In the genomic region with DNA sequence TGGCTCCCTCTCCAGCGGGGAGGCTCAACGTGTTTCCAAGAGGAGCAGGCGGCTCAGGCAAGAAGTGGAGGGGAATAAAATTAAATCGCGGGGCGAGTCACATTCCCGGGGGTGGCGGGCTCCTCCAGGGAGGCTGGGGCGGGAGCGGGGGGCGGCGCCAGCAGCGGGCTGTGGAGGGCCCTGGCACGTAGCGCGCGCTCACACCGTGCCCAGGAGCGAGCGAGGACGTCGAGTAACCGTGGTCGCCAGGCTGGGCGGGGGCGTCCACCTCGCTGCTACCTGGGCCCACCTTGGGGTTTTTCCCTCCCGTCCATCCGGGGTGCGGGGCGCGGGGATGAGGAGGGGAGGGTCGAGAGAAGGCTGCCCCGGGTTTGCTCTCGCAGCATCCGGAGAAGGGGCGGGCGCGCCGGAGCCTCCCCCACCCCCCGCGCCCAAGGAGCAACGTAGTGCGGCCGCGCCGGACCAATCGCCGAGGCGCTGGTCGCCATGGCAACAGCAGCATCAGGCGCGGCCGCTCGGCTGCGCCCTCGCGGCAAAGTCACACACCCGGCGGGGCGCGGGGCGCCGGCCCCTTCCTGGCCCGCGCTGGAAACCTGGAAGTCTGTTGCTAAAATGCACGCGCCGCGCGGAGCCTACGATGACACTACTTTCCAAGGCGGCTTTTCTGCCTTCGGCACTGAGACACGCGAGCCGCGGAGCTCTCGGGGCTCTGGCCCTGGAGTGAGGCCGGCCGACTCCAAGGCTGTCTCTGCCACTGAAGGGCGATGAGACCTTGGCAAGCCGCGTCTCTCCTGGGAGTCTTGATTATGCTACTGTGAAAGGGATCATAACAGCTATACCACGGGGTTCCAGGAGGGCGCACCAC, we compare ENCODE assay signal across 8 cellular contexts. TPM values are rescaled to one million over a fixed set of nuclear protein-coding genes. Genes with fewer than 3 reads are reported as not detected.
DNase-seq lines count a peak whose midpoint lies in the region; ATAC-seq lines count a peak whose summit lies in the region.

IQSEC1 (minus strand) TSS at position 388 of the 865 bp plus-strand sequence. CDS start 415 bp downstream, outside the sequence.

- H3K4me1 Mint-ChIP-seq in IgD-negative memory B cell, result peaks cover 32 to 45% (median 35%) of the 10 kb centered on the region in 3 donors
- peaks cover 61% of the 10 kb centered on the region for H3K4me1 Mint-ChIP-seq in activated CD8-positive, alpha-beta T cell treated with anti-CD3 and anti-CD28 coated beads, Interleukin-2, amount 10 ng/mL, durations not matched to agents 7 days and 5 days (ENCODE audit: low read depth)

- peak within 1 kb of the TSS; percentile 81 to 96 (median 91) for H3K4me3 Mint-ChIP-seq in IgD-negative memory B cell
- peak within 1 kb of the TSS; percentile 87 for H3K4me3 Mint-ChIP-seq in activated CD8-positive, alpha-beta T cell treated with anti-CD3 and anti-CD28 coated beads, Interleukin-2, amount 10 ng/mL, durations not matched to agents 7 days and 5 days

- peak within 1 kb of the TSS; percentile 86 to 89 (median 86) for H3K27ac Mint-ChIP-seq in IgD-negative memory B cell
- H3K27ac Mint-ChIP-seq in activated CD8-positive, alpha-beta T cell treated with anti-CD3 and anti-CD28 coated beads, Interleukin-2, amount 10 ng/mL, durations not matched to agents 7 days and 5 days, result peak within 1 kb of the TSS; percentile 89

- POLR2A ChIA-PET in activated CD8-positive, alpha-beta T cell treated with anti-CD3 and anti-CD28 coated beads, Interleukin-2, amount 10 ng/mL, durations not matched to agents 7 days and 5 days (lab: Charles Lee), result interaction anchor here (0.6 to 1.0 kb wide), 2 partner anchors 12 to 61 kb away, joined by 3 read pairs; no protein-coding TSS in a partner anchor

- no peaks in the 10 kb centered on the region for H3K9me3 Mint-ChIP-seq in IgD-negative memory B cell
- no peaks in the 10 kb centered on the region for H3K9me3 Mint-ChIP-seq in activated CD8-positive, alpha-beta T cell treated with anti-CD3 and anti-CD28 coated beads, Interleukin-2, amount 10 ng/mL, durations not matched to agents 7 days and 5 days (ENCODE audit: insufficient read depth)

- peak; percentile 68 for ATAC-seq in GM19452 (IDR thresholded peaks at IDR 0.05; ENCODE audit: unreplicated experiment)
- ATAC-seq in activated CD8-positive, alpha-beta T cell treated with anti-CD3 and anti-CD28 coated beads, Interleukin-2, amount 10 ng/mL, durations not matched to agents 7 days and 5 days, result peak; percentile 72

- peak; percentile 54 for DNase-seq in CD1c-positive myeloid dendritic cell (ENCODE audit: extremely low spot score)
- peak; percentile 90 for DNase-seq in activated CD8-positive, alpha-beta T cell treated with anti-CD3 and anti-CD28 coated beads, Interleukin-2, amount 10 ng/mL, durations not matched to agents 7 days and 5 days
- DNase-seq in effector CD8-positive, alpha-beta T cell (lab: John Stamatoyannopoulos, UW), result peak; percentile 72
- DNase-seq in middle frontal gyrus (ENCODE audit: extremely low spot score, low spot score), result peak; percentile 70
- peak; percentile 54 to 67 for DNase-seq in stimulated activated CD8-positive, alpha-beta memory T cell treated with anti-CD3 and anti-CD28 coated beads, Interleukin-2, amount 100 ng/mL, for 48 hours (ENCODE audit: low read depth in 2 of 2)
- DNase-seq in AML-193 (lab: John Stamatoyannopoulos, UW), result no peak

- CTCF ChIA-PET in activated CD8-positive, alpha-beta T cell treated with anti-CD3 and anti-CD28 coated beads, Interleukin-2, amount 10 ng/mL, durations not matched to agents 7 days and 5 days (lab: Charles Lee), result no interaction called here

- H3K36me3 Mint-ChIP-seq in IgD-negative memory B cell, result peaks cover 4% of the 10 kb centered on the region
- H3K36me3 Mint-ChIP-seq in activated CD8-positive, alpha-beta T cell treated with anti-CD3 and anti-CD28 coated beads, Interleukin-2, amount 10 ng/mL, durations not matched to agents 7 days and 5 days (ENCODE audit: low read depth), result peaks cover 12% of the 10 kb centered on the region

- H3K27me3 Mint-ChIP-seq in IgD-negative memory B cell, result peaks cover 6% of the 10 kb centered on the region
- H3K27me3 Mint-ChIP-seq in activated CD8-positive, alpha-beta T cell treated with anti-CD3 and anti-CD28 coated beads, Interleukin-2, amount 10 ng/mL, durations not matched to agents 7 days and 5 days (ENCODE audit: low read depth), result peaks cover 17% of the 10 kb centered on the region

RNA-seq across cellular contexts. Expression of gene IQSEC1, which starts in this region (rescaled TPM):
- polyA plus RNA-seq in IgD-negative memory B cell, result 52.5 TPM
- total RNA-seq in activated CD8-positive, alpha-beta T cell treated with anti-CD3 and anti-CD28 coated beads, Interleukin-2, amount 10 ng/mL, durations not matched to agents 7 days and 5 days, result 10 to 100 TPM; 47.8 to 53.8 TPM

Comparison
In these comparisons a context has a peak if more than half of its experiments do, and no peak if none do; other contexts are left out.
1. DNase-seq: peak in CD1c-positive myeloid dendritic cell (single experiment), activated CD8-positive, alpha-beta T cell treated with anti-CD3 and anti-CD28 coated beads, Interleukin-2, amount 10 ng/mL, durations not matched to agents 7 days and 5 days (single experiment), effector CD8-positive, alpha-beta T cell (single experiment), middle frontal gyrus (single experiment) and stimulated activated CD8-positive, alpha-beta memory T cell treated with anti-CD3 and anti-CD28 coated beads, Interleukin-2, amount 100 ng/mL, for 48 hours (2 of 2); none in AML-193 (0 of 2).